ENCODE assay signal across 1 cellular context in the genomic region with DNA sequence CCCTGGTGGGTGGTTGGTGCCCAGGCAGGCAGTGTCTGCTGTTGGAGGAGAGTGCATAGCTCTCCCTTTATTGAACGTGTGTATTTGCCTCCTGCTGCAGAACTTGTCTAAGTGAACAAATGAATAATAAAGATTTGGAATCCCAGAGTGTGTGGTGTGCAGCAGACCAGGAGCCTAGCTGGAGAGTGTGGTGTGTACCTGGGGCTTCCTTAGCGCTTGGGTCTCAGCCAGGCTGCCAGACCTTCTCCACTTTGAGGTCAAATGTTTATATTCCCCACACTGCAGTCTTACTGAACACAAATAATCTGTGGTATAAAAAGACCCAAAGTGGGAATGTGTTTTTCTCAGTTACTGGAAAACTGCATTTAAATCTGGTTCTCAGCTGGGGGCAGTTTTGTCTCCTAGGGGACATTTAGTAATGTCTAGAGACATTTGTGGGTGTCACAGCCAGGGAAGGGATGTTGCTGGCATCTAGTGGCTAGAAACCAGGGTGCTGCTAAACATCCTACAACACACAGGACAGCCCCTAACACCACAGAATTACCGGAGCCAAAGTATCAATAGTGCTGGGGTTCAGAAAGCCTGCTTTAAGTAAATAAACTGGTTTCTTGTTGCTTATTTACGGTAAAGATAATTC.
TF ChIP-seq lines count a peak whose summit lies in the region.

No MANE protein-coding gene starts in this region.

TF ChIP-seq in H1, 55 proteins besides CTCF, POLR2A, EP300 and RAD21:
- TF ChIP-seq TAF7 (optimal IDR thresholded peaks at IDR 0.05; ENCODE audit: borderline replicate concordance, low read depth, low read length) (no peak), SP1 (IDR thresholded peaks at IDR 0.05; ENCODE audit: low read depth, low read length) (no peak), NANOG (IDR thresholded peaks at IDR 0.05; ENCODE audit: insufficient read depth, low read depth, low read length, poor library complexity, severe bottlenecking) (no peak), ASH2L (IDR thresholded peaks at IDR 0.05; ENCODE audit: low read length) (no peak)
